1 cellular context compared by ENCODE assay signal in genomic region chr5:148776261-148776660, GRCh38.
TF ChIP-seq lines count a peak whose summit lies in the region.

No MANE protein-coding gene starts in this region.

TF ChIP-seq in H1, 55 proteins besides CTCF, POLR2A, EP300 and RAD21:
- TF ChIP-seq ASH2L (IDR thresholded peaks at IDR 0.05; ENCODE audit: low read length), result no peak
- no peak for TF ChIP-seq CHD1 (IDR thresholded peaks at IDR 0.05; ENCODE audit: low read depth, low read length)
- TF ChIP-seq ZNF274 (IDR thresholded peaks at IDR 0.05; ENCODE audit: borderline replicate concordance, extremely low read depth, low read length), result no peak
- TF ChIP-seq SUZ12 (IDR thresholded peaks at IDR 0.05; ENCODE audit: low read length), result no peak
- TF ChIP-seq KDM4A (IDR thresholded peaks at IDR 0.05; ENCODE audit: low read depth, low read length, severe bottlenecking), result no peak
- no peak for TF ChIP-seq MAFK (IDR thresholded peaks at IDR 0.05; ENCODE audit: low read depth, low read length)
- TF ChIP-seq FOSL1 (IDR thresholded peaks at IDR 0.05; ENCODE audit: insufficient read depth, low read depth, low read length), result no peak
- no peak for TF ChIP-seq CBX5 (IDR thresholded peaks at IDR 0.05; ENCODE audit: low read depth, low read length)
- no peak for TF ChIP-seq HDAC6 (IDR thresholded peaks at IDR 0.05; ENCODE audit: low read depth, low read length)
- TF ChIP-seq NANOG (IDR thresholded peaks at IDR 0.05; ENCODE audit: insufficient read depth, low read depth, low read length, poor library complexity, severe bottlenecking), result no peak
- TF ChIP-seq SAP30 (IDR thresholded peaks at IDR 0.05; ENCODE audit: insufficient read depth, insufficient replicate concordance, low read length), result no peak
- TF ChIP-seq EZH2 (IDR thresholded peaks at IDR 0.05; ENCODE audit: low read depth, low read length, severe bottlenecking), result no peak
- no peak for TF ChIP-seq ATF2 (IDR thresholded peaks at IDR 0.05; ENCODE audit: low read length)
- no peak for TF ChIP-seq BACH1 (IDR thresholded peaks at IDR 0.05; ENCODE audit: low read length)
- TF ChIP-seq USF2 (IDR thresholded peaks at IDR 0.05; ENCODE audit: low read length), result no peak
- no peak for TF ChIP-seq SP2 (IDR thresholded peaks at IDR 0.05; ENCODE audit: low read length)
- TF ChIP-seq PHF8 (conservative IDR thresholded peaks at IDR 0.05; ENCODE audit: low read depth, low read length), result no peak
- no peak for TF ChIP-seq JUN (IDR thresholded peaks at IDR 0.05; ENCODE audit: low read depth, low read length)
